ENCODE assay signal across 16 cellular contexts in genomic region chr2:133801956-133802355, GRCh38.
DNase-seq lines count a peak whose midpoint lies in the region; ATAC-seq lines count a peak whose summit lies in the region.
"Had no signal": no experiment of that assay in that cellular context is flagged by ENCODE, and none has a peak within 500 bp of the region (broad histone marks: within the 10 kb centered on the region; RNA-seq: fewer than 3 reads in every experiment).

No MANE protein-coding gene starts in this region.

- DNase-seq in DMS79 (lab: John Stamatoyannopoulos, UW) (peak; percentile 72), NCI-H187 treated with DMSO at 0.1 percent for 48 hours (lab: John Stamatoyannopoulos, UW) (peak; percentile 46), NCI-H510A (lab: John Stamatoyannopoulos, UW) (peak; percentile 65), cerebellar cortex (ENCODE audit: low spot score) (peak; percentile 64), HK-2 (ENCODE audit: unreplicated experiment) (no peak)
- no peak for DNase-seq in CD8-positive, alpha-beta memory T cell
- DNase-seq: DMS 273 treated with DMSO at 0.1 percent for 48 hours, MM.1S, NCI-H1092, NCI-H446, NCI-H774, RPMI8226, T1000 had no signal

- no peak overlapping the region for H3K4me3 Mint-ChIP-seq in CD8-positive, alpha-beta memory T cell

- ATAC-seq in GM21390 (IDR thresholded peaks at IDR 0.05; ENCODE audit: unreplicated experiment), result no peak
- ATAC-seq in HG03571 (IDR thresholded peaks at IDR 0.05; ENCODE audit: unreplicated experiment), result no peak

- H3K36me3 Mint-ChIP-seq in CD8-positive, alpha-beta memory T cell, result no peaks in the 10 kb centered on the region

- no peaks in the 10 kb centered on the region for H3K27me3 ChIP-seq in CD8-positive, alpha-beta memory T cell (ENCODE audit: insufficient read depth, low read length, poor library complexity, severe bottlenecking)
- H3K27me3 ChIP-seq: BLaER1 treated with 17β-estradiol and CSF1 and Interleukin-3, amounts not matched to agents 10 nM and 100 nM had no signal

- H3K9me3 ChIP-seq in CD8-positive, alpha-beta memory T cell (ENCODE audit: low read length), result no peaks in the 10 kb centered on the region

- H3K27ac Mint-ChIP-seq in CD8-positive, alpha-beta memory T cell, result no peak overlapping the region

- H3K27me3 Mint-ChIP-seq in CD8-positive, alpha-beta memory T cell, result peaks cover 9 to 54% of the 10 kb centered on the region in 2 donors

- H3K36me3 ChIP-seq in CD8-positive, alpha-beta memory T cell (ENCODE audit: insufficient read depth, low read length), result no peaks in the 10 kb centered on the region
- H3K36me3 ChIP-seq: BLaER1 treated with 17β-estradiol and CSF1 and Interleukin-3, amounts not matched to agents 10 nM and 100 nM had no signal

- no peaks in the 10 kb centered on the region for H3K4me1 Mint-ChIP-seq in CD8-positive, alpha-beta memory T cell

- CTCF ChIA-PET in CD8-positive, alpha-beta memory T cell (lab: Charles Lee), result no interaction called here

- POLR2A ChIA-PET in CD8-positive, alpha-beta memory T cell (lab: Charles Lee), result no interaction called here

- H3K4me1 ChIP-seq in CD8-positive, alpha-beta memory T cell (ENCODE audit: insufficient read depth, low read length), result no peaks in the 10 kb centered on the region
- H3K4me1 ChIP-seq: BLaER1 treated with 17β-estradiol and CSF1 and Interleukin-3, amounts not matched to agents 10 nM and 100 nM had no signal

- H3K27ac ChIP-seq in CD8-positive, alpha-beta memory T cell (ENCODE audit: low read depth, low read length), result no peak overlapping the region
- H3K27ac ChIP-seq: BLaER1 treated with 17β-estradiol and CSF1 and Interleukin-3, amounts not matched to agents 10 nM and 100 nM had no signal

- H3K9me3 Mint-ChIP-seq in CD8-positive, alpha-beta memory T cell, result peaks cover 0 to 11% (median 5%) of the 10 kb centered on the region in 5 donors

- no peak overlapping the region for H3K4me3 ChIP-seq in CD8-positive, alpha-beta memory T cell (ENCODE audit: low read length)
- H3K4me3 ChIP-seq: BLaER1 treated with 17β-estradiol and CSF1 and Interleukin-3, amounts not matched to agents 10 nM and 100 nM had no signal

Comparison
In these comparisons a context has a peak if more than half of its experiments do, and no peak if none do; other contexts are left out.
1. DNase-seq: peak in DMS79 (single experiment), NCI-H187 treated with DMSO at 0.1 percent for 48 hours (single experiment), NCI-H510A (single experiment) and cerebellar cortex (single experiment); none in CD8-positive, alpha-beta memory T cell (0 of 5) and HK-2 (single experiment).